27 cellular contexts compared by ENCODE assay signal in the genomic region with DNA sequence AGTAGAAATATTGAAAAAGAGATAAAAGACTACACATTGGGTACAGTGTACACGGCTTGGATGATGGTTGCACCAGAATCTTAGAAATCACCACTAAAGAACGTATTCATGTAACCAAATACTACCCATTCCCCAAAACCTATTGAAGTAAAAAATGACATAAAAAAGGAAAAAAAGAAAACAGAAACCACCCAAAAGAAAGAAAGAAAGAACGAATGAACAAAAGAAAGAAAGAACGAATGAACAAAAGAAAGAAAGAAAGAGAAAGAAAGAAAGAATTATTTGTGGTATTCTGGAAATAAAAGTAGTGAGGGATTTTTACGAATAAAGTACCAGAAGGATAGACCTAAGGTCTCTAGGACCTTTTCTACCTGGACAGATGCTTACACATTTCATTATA.
"Had no signal": no experiment of that assay in that cellular context is flagged by ENCODE, and none has a peak within 500 bp of the region (broad histone marks: within the 10 kb centered on the region; RNA-seq: fewer than 3 reads in every experiment).

No MANE protein-coding gene starts in this region.

- H3K4me1 ChIP-seq: testis had no signal

- H3K27me3 ChIP-seq: left lung, ovary, right atrium auricular region, stomach, testis, thyroid gland, transverse colon, upper lobe of left lung, vagina had no signal

- H3K27ac Mint-ChIP-seq: immature natural killer cell; mesothelial cell of epicardium; natural killer cell; progenitor cell of endocrine pancreas; stimulated activated naive B cell treated with anti-CD40 and anti-IgM and Interleukin-4, amounts not matched to agents 10 μg/mL and 1 μg/mL and 100 μg/mL, for 72 hours had no signal

- H3K27me3 Mint-ChIP-seq: naive B cell; progenitor cell of endocrine pancreas; stimulated activated naive B cell treated with anti-CD40 and anti-IgM and Interleukin-4, amounts not matched to agents 10 μg/mL and 1 μg/mL and 100 μg/mL, for 72 hours had no signal

- H3K4me3 ChIP-seq: left lung, lower lobe of right lung, ovary, right atrium auricular region, skin epidermis, stomach, testis, thyroid gland, transverse colon, upper lobe of left lung, vagina had no signal

- H3K4me3 Mint-ChIP-seq: immature natural killer cell; mesothelial cell of epicardium; naive B cell; natural killer cell; stimulated activated naive B cell treated with anti-CD40 and anti-IgM and Interleukin-4, amounts not matched to agents 10 μg/mL and 1 μg/mL and 100 μg/mL, for 72 hours had no signal

- DNase-seq: immature natural killer cell; kidney; left colon; left lung; lower lobe of right lung; mesendoderm; naive B cell; natural killer cell; ovary; stimulated activated CD4-positive, alpha-beta T cell treated with anti-CD3 and anti-CD28 coated beads, Interleukin-12 subunit alpha, Interleukin-12 subunit beta, amount 100 ng/mL, for 4 hours; stimulated activated CD4-positive, alpha-beta T cell treated with anti-CD3 and anti-CD28 coated beads, Interleukin-15, amount 100 ng/mL, for 24 hours; stimulated activated CD4-positive, alpha-beta T cell treated with anti-CD3 and anti-CD28 coated beads, Interleukin-2, amount 100 ng/mL, for 24 hours; stimulated activated CD4-positive, alpha-beta T cell treated with anti-CD3 and anti-CD28 coated beads, Interleukin-4, amount 100 ng/mL, for 1 hour; stimulated activated naive B cell treated with anti-CD40 and anti-IgM and Interleukin-4, amounts not matched to agents 10 μg/mL and 1 μg/mL and 100 μg/mL, for 72 hours; stimulated activated naive CD8-positive, alpha-beta T cell treated with anti-CD3 and anti-CD28 coated beads, Interleukin-15, Interleukin-2, amounts not matched to agents 100 U/mL and 50 U/mL, for 24 hours; stomach; testis; thyroid gland; transverse colon; upper lobe of left lung had no signal

- ATAC-seq: left colon; left lung; lower lobe of right lung; natural killer cell; sciatic nerve; stimulated activated naive B cell treated with anti-CD40 and anti-IgM and Interleukin-4, amounts not matched to agents 10 μg/mL and 1 μg/mL and 100 μg/mL, for 72 hours; stimulated activated naive CD8-positive, alpha-beta T cell treated with anti-CD3 and anti-CD28 coated beads, Interleukin-15, Interleukin-2, amounts not matched to agents 100 U/mL and 50 U/mL, for 24 hours had no signal

- H3K36me3 ChIP-seq: left lung, lower lobe of right lung, ovary, right atrium auricular region, thyroid gland, vagina had no signal

- H3K27ac ChIP-seq: left lung, lower lobe of right lung, ovary, right atrium auricular region, skin epidermis, stomach, testis, thyroid gland, transverse colon, upper lobe of left lung, vagina had no signal

- H3K36me3 Mint-ChIP-seq: immature natural killer cell, mesothelial cell of epicardium, natural killer cell had no signal

- H3K9me3 ChIP-seq: left lung, lower lobe of right lung, ovary, right atrium auricular region, stomach, testis, thyroid gland, transverse colon, upper lobe of left lung, vagina had no signal

- FAIRE-seq: islet of Langerhans, kidney had no signal

- H3K9me3 Mint-ChIP-seq: immature natural killer cell; mesothelial cell of epicardium; naive B cell; natural killer cell; stimulated activated naive B cell treated with anti-CD40 and anti-IgM and Interleukin-4, amounts not matched to agents 10 μg/mL and 1 μg/mL and 100 μg/mL, for 72 hours had no signal
